ENCODE assay signal across 17 cellular contexts in the genomic region with DNA sequence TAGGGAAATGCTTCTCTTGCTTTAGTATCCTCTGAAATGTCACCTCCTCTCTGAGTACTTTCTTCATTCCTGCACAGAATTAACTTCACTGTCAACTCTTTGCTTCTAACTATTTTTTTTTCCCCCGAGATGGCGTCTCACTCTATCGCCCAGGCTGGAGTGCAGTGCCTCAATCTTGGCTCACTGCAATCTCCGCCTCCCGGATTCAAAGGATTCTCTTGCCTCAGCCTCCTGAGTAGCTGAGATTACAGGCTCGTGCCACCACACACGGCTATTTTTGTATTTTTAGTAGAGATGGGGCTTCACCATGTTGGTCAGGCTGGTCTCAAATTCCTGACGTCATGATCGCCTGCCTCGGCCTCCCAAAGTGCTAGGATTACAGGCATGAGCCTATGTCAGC. TPM values are rescaled to one million over a fixed set of nuclear protein-coding genes. Genes with fewer than 3 reads are reported as not detected.
A peak's percentile ranks its signal among the peaks of the same experiment; 100 is the strongest.
DNase-seq lines count a peak whose midpoint lies in the region; ATAC-seq and TF ChIP-seq lines count a peak whose summit lies in the region.
"Had no signal": no experiment of that assay in that cellular context is flagged by ENCODE, and none has a peak within 500 bp of the region (broad histone marks: within the 10 kb centered on the region; RNA-seq: fewer than 3 reads in every experiment).

No MANE protein-coding gene starts in this region.

- H3K36me3 ChIP-seq in endodermal cell (ENCODE audit: control insufficient read depth, insufficient read depth, low read length): no peaks in the 10 kb centered on the region

- DNase-seq in WTC11 (ENCODE audit: low spot score) (no peak), endodermal cell (no peak), nephron progenitor cell (no peak), SHP77 treated with DMSO at 0.1 percent for 48 hours (lab: John Stamatoyannopoulos, UW) (no peak), NCI-H748 treated with DMSO at 0.1 percent for 48 hours (lab: John Stamatoyannopoulos, UW) (no peak), NCI-H1092 treated with DMSO at 0.1 percent for 48 hours (lab: John Stamatoyannopoulos, UW) (no peak)
- DNase-seq: ACHN, GDM1, NCI-H1694 treated with DMSO at 0.1 percent for 48 hours, NCI-H2227 treated with DMSO at 0.1 percent for 48 hours, NCI-H524, PC-3 had no signal

- no peak overlapping the region for H3K27ac ChIP-seq in endodermal cell (ENCODE audit: low read depth, low read length)
- H3K27ac ChIP-seq: C4-2B, RWPE1 had no signal

- H3K4me1 Mint-ChIP-seq in WTC11 (peaks cover 48% of the 10 kb centered on the region), endodermal cell (peaks cover 33% of the 10 kb centered on the region), nephron progenitor cell (peaks cover 38% of the 10 kb centered on the region)

- H3K9me3 Mint-ChIP-seq in WTC11 (no peaks in the 10 kb centered on the region), endodermal cell (no peaks in the 10 kb centered on the region), nephron progenitor cell (no peaks in the 10 kb centered on the region)

- CTCF ChIA-PET in WTC11 (lab: Charles Lee): interaction anchor here (1.3 to 2.8 kb wide), 4 partner anchors 66 to 171 kb away, joined by 3 to 13 read pairs (median 4); no protein-coding TSS in a partner anchor

- no peak overlapping the region for H3K9ac ChIP-seq in endodermal cell (ENCODE audit: extremely low read depth, low read length, poor library complexity, severe bottlenecking)

- H3K4me3 ChIP-seq in endodermal cell (ENCODE audit: low read length): no peak overlapping the region
- H3K4me3 ChIP-seq: K562 had no signal

- no peaks in the 10 kb centered on the region for H3K9me3 ChIP-seq in endodermal cell (ENCODE audit: control insufficient read depth, low read length)

- ATAC-seq in WTC11 (no peak), GM21515 (IDR thresholded peaks at IDR 0.05; ENCODE audit: unreplicated experiment) (no peak)
- ATAC-seq: HCT116, K562, PC-3 had no signal

- WGBS in endodermal cell (ENCODE audit: insufficient coverage in 1 of 2, insufficient read length in 1 of 2), 2 experiments: 92 to 93% methylated on average over 10 of the region's 10 CpGs

- H3K27me3 Mint-ChIP-seq in WTC11 (ENCODE audit: low read depth) (no peaks in the 10 kb centered on the region), endodermal cell (ENCODE audit: insufficient read depth) (no peaks in the 10 kb centered on the region), nephron progenitor cell (ENCODE audit: low read depth, poor library complexity) (no peaks in the 10 kb centered on the region)

- H3K27ac Mint-ChIP-seq in WTC11 (peak overlapping the region; percentile 14; the same call in 1 of the 2 replicates), endodermal cell (no peak overlapping the region), nephron progenitor cell (no peak overlapping the region)

- H3K4me1 ChIP-seq in endodermal cell (ENCODE audit: control insufficient read depth, insufficient read depth, low read length): no peaks in the 10 kb centered on the region

- no peaks in the 10 kb centered on the region; the same call in 1 of the 2 replicates for H3K36me3 Mint-ChIP-seq in WTC11
- H3K36me3 Mint-ChIP-seq in endodermal cell (ENCODE audit: low read depth): no peaks in the 10 kb centered on the region
- H3K36me3 Mint-ChIP-seq in nephron progenitor cell (ENCODE audit: low read depth): no peaks in the 10 kb centered on the region

- POLR2A ChIA-PET in WTC11 (lab: Charles Lee): no interaction called here

- H3K27me3 ChIP-seq in endodermal cell (ENCODE audit: control insufficient read depth, insufficient read depth, low read length, poor library complexity, severe bottlenecking): no peaks in the 10 kb centered on the region

- TF ChIP-seq CTCF in WTC11 (IDR thresholded peaks at IDR 0.05) (no peak), endodermal cell (conservative IDR thresholded peaks at IDR 0.05) (no peak), nephron progenitor cell (IDR thresholded peaks at IDR 0.05) (no peak)

- H3K4me3 Mint-ChIP-seq in WTC11 (peak overlapping the region; percentile 44), endodermal cell (peak overlapping the region; percentile 97), nephron progenitor cell (peak overlapping the region; percentile 91)

TF ChIP-seq in WTC11, 78 proteins besides CTCF, POLR2A, EP300 and RAD21:
- no peak for TF ChIP-seq ZNF281 (CRISPR knock-in tag; IDR thresholded peaks at IDR 0.05)
- no peak for TF ChIP-seq AR (CRISPR knock-in tag; IDR thresholded peaks at IDR 0.05)
- TF ChIP-seq TEAD4 (CRISPR knock-in tag; IDR thresholded peaks at IDR 0.05): no peak
- TF ChIP-seq TP53 (CRISPR knock-in tag; IDR thresholded peaks at IDR 0.05): no peak
- TF ChIP-seq CREB1 (CRISPR knock-in tag; IDR thresholded peaks at IDR 0.05): no peak
- TF ChIP-seq JAZF1 (CRISPR knock-in tag; IDR thresholded peaks at IDR 0.05): no peak
- TF ChIP-seq, protein P1, sequence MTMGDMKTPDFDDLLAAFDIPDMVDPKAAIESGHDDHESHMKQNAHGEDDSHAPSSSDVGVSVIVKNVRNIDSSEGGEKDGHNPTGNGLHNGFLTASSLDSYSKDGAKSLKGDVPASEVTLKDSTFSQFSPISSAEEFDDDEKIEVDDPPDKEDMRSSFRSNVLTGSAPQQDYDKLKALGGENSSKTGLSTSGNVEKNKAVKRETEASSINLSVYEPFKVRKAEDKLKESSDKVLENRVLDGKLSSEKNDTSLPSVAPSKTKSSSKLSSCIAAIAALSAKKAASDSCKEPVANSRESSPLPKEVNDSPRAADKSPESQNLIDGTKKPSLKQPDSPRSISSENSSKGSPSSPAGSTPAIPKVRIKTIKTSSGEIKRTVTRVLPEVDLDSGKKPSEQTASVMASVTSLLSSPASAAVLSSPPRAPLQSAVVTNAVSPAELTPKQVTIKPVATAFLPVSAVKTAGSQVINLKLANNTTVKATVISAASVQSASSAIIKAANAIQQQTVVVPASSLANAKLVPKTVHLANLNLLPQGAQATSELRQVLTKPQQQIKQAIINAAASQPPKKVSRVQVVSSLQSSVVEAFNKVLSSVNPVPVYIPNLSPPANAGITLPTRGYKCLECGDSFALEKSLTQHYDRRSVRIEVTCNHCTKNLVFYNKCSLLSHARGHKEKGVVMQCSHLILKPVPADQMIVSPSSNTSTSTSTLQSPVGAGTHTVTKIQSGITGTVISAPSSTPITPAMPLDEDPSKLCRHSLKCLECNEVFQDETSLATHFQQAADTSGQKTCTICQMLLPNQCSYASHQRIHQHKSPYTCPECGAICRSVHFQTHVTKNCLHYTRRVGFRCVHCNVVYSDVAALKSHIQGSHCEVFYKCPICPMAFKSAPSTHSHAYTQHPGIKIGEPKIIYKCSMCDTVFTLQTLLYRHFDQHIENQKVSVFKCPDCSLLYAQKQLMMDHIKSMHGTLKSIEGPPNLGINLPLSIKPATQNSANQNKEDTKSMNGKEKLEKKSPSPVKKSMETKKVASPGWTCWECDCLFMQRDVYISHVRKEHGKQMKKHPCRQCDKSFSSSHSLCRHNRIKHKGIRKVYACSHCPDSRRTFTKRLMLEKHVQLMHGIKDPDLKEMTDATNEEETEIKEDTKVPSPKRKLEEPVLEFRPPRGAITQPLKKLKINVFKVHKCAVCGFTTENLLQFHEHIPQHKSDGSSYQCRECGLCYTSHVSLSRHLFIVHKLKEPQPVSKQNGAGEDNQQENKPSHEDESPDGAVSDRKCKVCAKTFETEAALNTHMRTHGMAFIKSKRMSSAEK (CRISPR knock-in tag; IDR thresholded peaks at IDR 0.05; ENCODE audit: borderline replicate concordance): no peak
- no peak for TF ChIP-seq ZNF232 (CRISPR knock-in tag; IDR thresholded peaks at IDR 0.05)

RNA-seq across cellular contexts. Expression of gene PLPP3, which starts 1.4 kb away (rescaled TPM):
- total RNA-seq in WTC11 (2021): 28.2 to 31.0 TPM (median 28.8 TPM) in 3 replicates
- total RNA-seq in endodermal cell: 10 to 100 TPM; 39.2 to 55.2 TPM
- 45.8 TPM for polyA plus RNA-seq in endodermal cell (2013, experiment 1 of 2)
- 38.6 TPM for polyA plus RNA-seq in endodermal cell (2013, experiment 2 of 2)

Comparison
In these comparisons a context has a peak if more than half of its experiments do, and no peak if none do; other contexts are left out.
1. H3K4me3 Mint-ChIP-seq: peak in every context shown above with its lines; median percentile 97 in endodermal cell; 91 in nephron progenitor cell; 44 in WTC11.